11 cellular contexts compared by ENCODE assay signal in the genomic region with DNA sequence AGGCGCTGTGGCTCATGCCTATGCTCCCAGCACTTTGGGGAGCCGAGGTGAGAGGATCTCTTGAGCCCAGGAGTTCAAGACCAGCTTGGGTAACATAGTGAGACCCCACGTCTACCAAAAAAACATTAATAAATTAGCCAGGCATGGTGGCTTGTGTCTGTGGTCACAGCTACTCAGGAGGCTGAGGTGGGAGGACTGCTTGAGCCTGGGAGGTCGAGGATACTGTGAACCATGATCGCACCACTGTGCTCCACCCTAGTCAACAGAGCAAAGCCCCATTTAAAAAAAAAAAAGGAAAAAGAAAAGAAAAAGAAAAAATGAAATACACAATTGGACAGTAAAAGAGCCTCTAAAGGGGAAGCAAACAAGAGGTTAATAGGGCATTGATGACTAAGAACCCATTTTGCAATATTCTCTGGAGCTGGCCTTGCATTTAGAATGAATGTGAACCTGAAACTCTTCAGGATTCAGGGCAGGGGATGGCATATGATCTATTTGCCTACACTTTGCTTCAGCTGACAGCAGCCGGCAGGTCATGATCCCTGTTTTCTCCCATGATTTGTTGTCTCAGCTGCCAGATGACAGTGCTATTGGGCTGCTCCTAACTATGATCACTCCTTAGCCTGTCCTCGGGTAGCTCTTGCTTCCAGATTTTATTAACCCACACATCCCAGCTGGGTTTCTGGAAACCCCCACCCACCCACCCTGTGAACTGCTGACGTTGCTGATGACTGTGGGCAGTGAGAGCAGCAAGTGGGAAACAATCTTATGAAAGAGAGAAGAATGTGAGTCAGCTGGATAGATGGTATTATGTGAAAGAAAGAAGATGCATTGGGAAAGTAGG.
A peak's percentile ranks its signal among the peaks of the same experiment; 100 is the strongest.
DNase-seq lines count a peak whose midpoint lies in the region; ATAC-seq and TF ChIP-seq lines count a peak whose summit lies in the region.
"Had no signal": no experiment of that assay in that cellular context is flagged by ENCODE, and none has a peak within 500 bp of the region (broad histone marks: within the 10 kb centered on the region; RNA-seq: fewer than 3 reads in every experiment).

No MANE protein-coding gene starts in this region.

- ATAC-seq in HG03039 (IDR thresholded peaks at IDR 0.05; ENCODE audit: unreplicated experiment), result no peak

- intact Hi-C loops in esophagus muscularis mucosa (cut with DNase I), result no loop called here

- no peaks in the 10 kb centered on the region for H3K4me1 ChIP-seq in fibroblast of lung (ENCODE audit: control insufficient read depth, extremely low read depth, insufficient read depth, low read length)
- peaks cover 20% of the 10 kb centered on the region for H3K4me1 ChIP-seq in smooth muscle cell (ENCODE audit: low read depth)
- H3K4me1 ChIP-seq in esophagus muscularis mucosa, result peaks cover 0 to 7% (median 0%) of the 10 kb centered on the region in 4 donors
- H3K4me1 ChIP-seq: parathyroid adenoma had no signal

- H3K9me3 ChIP-seq in fibroblast of lung (ENCODE audit: control insufficient read depth, insufficient read depth, low read depth, low read length) (no peaks in the 10 kb centered on the region), smooth muscle cell (replicated peaks; ENCODE audit: low read depth) (no peaks in the 10 kb centered on the region), esophagus muscularis mucosa (no peaks in the 10 kb centered on the region)
- H3K9me3 ChIP-seq: stomach had no signal

- H3K27me3 ChIP-seq in fibroblast of lung (ENCODE audit: control insufficient read depth, insufficient read depth, low read length), result no peaks in the 10 kb centered on the region
- no peaks in the 10 kb centered on the region for H3K27me3 ChIP-seq in smooth muscle cell (ENCODE audit: low read depth)
- no peaks in the 10 kb centered on the region for H3K27me3 ChIP-seq in esophagus muscularis mucosa
- H3K27me3 ChIP-seq: stomach had no signal

- H3K9ac ChIP-seq in fibroblast of lung (ENCODE audit: insufficient read depth, low read length) (no peak overlapping the region), smooth muscle cell (ENCODE audit: low read depth) (peak overlapping the region; percentile 76)
- H3K9ac ChIP-seq: parathyroid adenoma had no signal

- H3K4me3 ChIP-seq in fibroblast of lung (replicated peaks in 1 of 4; ENCODE audit: control extremely low read depth in 1 of 4, insufficient read depth in 1 of 4, low read depth in 3 of 4, low read length in 4 of 4) (no peak overlapping the region), smooth muscle cell (no peak overlapping the region), esophagus muscularis mucosa (no peak overlapping the region)
- H3K4me3 ChIP-seq: stomach had no signal

- TF ChIP-seq EP300 in esophagus muscularis mucosa (IDR thresholded peaks at IDR 0.05), result no peak

- H3F3A ChIP-seq in smooth muscle cell (ENCODE audit: low read depth), result peaks cover 16% of the 10 kb centered on the region

- WGBS in smooth muscle cell (ENCODE audit: low lambda C conversion rate), result 66% methylated on average over 8 of the region's 8 CpGs
- 77% methylated on average over 8 of the region's 8 CpGs for WGBS in esophagus muscularis mucosa

- H2AFZ ChIP-seq in fibroblast of lung (ENCODE audit: low read length), result no peak overlapping the region
- H2AFZ ChIP-seq in smooth muscle cell (ENCODE audit: low read depth), result no peak overlapping the region
- H2AFZ ChIP-seq: parathyroid adenoma had no signal

- DNase-seq in NCI-H345 (lab: John Stamatoyannopoulos, UW) (peak; percentile 21), NCI-H345 treated with DMSO at 0.1 percent for 48 hours (lab: John Stamatoyannopoulos, UW; ENCODE audit: unreplicated experiment) (no peak), NOMO-1 treated with dmso at 0.1 percent for 144 hours (lab: John Stamatoyannopoulos, UW; ENCODE audit: unreplicated experiment) (peak; percentile 69), fibroblast of lung (ENCODE audit: low read depth in 2 of 2) (peak; percentile 79 to 96), smooth muscle cell (lab: John Stamatoyannopoulos, UW; ENCODE audit: unreplicated experiment) (peak; percentile 11), esophagus muscularis mucosa (ENCODE audit: extremely low spot score) (no peak), erythroblast (lab: John Stamatoyannopoulos, UW) (no peak)
- DNase-seq: activated CD8-positive, alpha-beta memory T cell treated with anti-CD3 and anti-CD28 coated beads, Interleukin-2, amount 50 U/mL, for 48 hours; stomach had no signal

- TF ChIP-seq CTCF in fibroblast of lung (conservative IDR thresholded peaks at IDR 0.05 in 1 of 2, IDR thresholded peaks at IDR 0.05 in 1 of 2; ENCODE audit: low read depth in 1 of 2, low read length in 2 of 2), result no peak
- TF ChIP-seq CTCF in smooth muscle cell (IDR thresholded peaks at IDR 0.05; ENCODE audit: borderline replicate concordance, insufficient read depth, poor library complexity, severe bottlenecking), result no peak
- no peak for TF ChIP-seq CTCF in esophagus muscularis mucosa (IDR thresholded peaks at IDR 0.05)

- H3K27ac ChIP-seq in fibroblast of lung (ENCODE audit: insufficient read depth, low read length) (peak overlapping the region; percentile 39), smooth muscle cell (ENCODE audit: low read depth) (peak overlapping the region; percentile 88), esophagus muscularis mucosa (replicated peaks in 1 of 4) (peak overlapping the region in 1 of 4 donors; percentile 36)
- H3K27ac ChIP-seq: parathyroid adenoma, stomach had no signal

- H4K20me1 ChIP-seq in fibroblast of lung (ENCODE audit: control insufficient read depth, extremely low read depth, insufficient read depth, low read length) (no peaks in the 10 kb centered on the region), smooth muscle cell (ENCODE audit: low read depth) (no peaks in the 10 kb centered on the region)

- no peaks in the 10 kb centered on the region for H3K36me3 ChIP-seq in fibroblast of lung (ENCODE audit: control insufficient read depth, insufficient read depth, low read length)
- H3K36me3 ChIP-seq in smooth muscle cell (ENCODE audit: low read depth), result no peaks in the 10 kb centered on the region
- H3K36me3 ChIP-seq in esophagus muscularis mucosa, result no peaks in the 10 kb centered on the region
- H3K36me3 ChIP-seq: stomach had no signal

- no peak overlapping the region for H3K4me2 ChIP-seq in fibroblast of lung (ENCODE audit: extremely low read depth, insufficient read depth, low read length)
- H3K4me2 ChIP-seq in smooth muscle cell, result peak overlapping the region; percentile 70

- TF ChIP-seq POLR2A in esophagus muscularis mucosa (IDR thresholded peaks at IDR 0.05; ENCODE audit: low read depth) (no peak), erythroblast (IDR thresholded peaks at IDR 0.05; ENCODE audit: low read length) (no peak)

- H3K79me2 ChIP-seq in fibroblast of lung (ENCODE audit: control insufficient read depth, insufficient read depth, low read length), result no peaks in the 10 kb centered on the region
- no peaks in the 10 kb centered on the region for H3K79me2 ChIP-seq in smooth muscle cell (ENCODE audit: low read depth)
- H3K79me2 ChIP-seq: parathyroid adenoma had no signal

Comparison
In these comparisons a context has a peak if more than half of its experiments do, and no peak if none do; other contexts are left out.
1. DNase-seq: peak in NCI-H345 (single experiment), NOMO-1 treated with dmso at 0.1 percent for 144 hours (single experiment), fibroblast of lung (2 of 2) and smooth muscle cell (single experiment); none in NCI-H345 treated with DMSO at 0.1 percent for 48 hours (single experiment), esophagus muscularis mucosa (single experiment) and erythroblast (0 of 2).